10 cellular contexts compared by ENCODE assay signal in genomic region chr1:185281245-185281644, GRCh38. TPM values are rescaled to one million over a fixed set of nuclear protein-coding genes. Genes with fewer than 3 reads are reported as not detected.
DNase-seq lines count a peak whose midpoint lies in the region; ATAC-seq and FAIRE-seq lines count a peak whose summit lies in the region.
"Had no signal": no experiment of that assay in that cellular context is flagged by ENCODE, and none has a peak within 500 bp of the region (broad histone marks: within the 10 kb centered on the region; RNA-seq: fewer than 3 reads in every experiment).

No MANE protein-coding gene starts in this region.

- peak; percentile 96 for ATAC-seq in GM21447 (IDR thresholded peaks at IDR 0.05; ENCODE audit: unreplicated experiment)
- ATAC-seq in HG03432 (IDR thresholded peaks at IDR 0.05; ENCODE audit: unreplicated experiment), result peak; percentile 92
- ATAC-seq in activated naive CD8-positive, alpha-beta T cell treated with anti-CD3 and anti-CD28 coated beads, Interleukin-2, amount 10 ng/mL, durations not matched to agents 7 days and 5 days (ENCODE audit: low read depth), result peak; percentile 89

- DNase-seq in GM18507 (ENCODE audit: extremely low spot score, insufficient read length, low read depth), result peak; percentile 28
- DNase-seq in activated naive CD8-positive, alpha-beta T cell treated with anti-CD3 and anti-CD28 coated beads, Interleukin-2, amount 10 ng/mL, durations not matched to agents 7 days and 5 days, result no peak
- DNase-seq in inferior parietal cortex (ENCODE audit: extremely low spot score), result no peak
- no peak for DNase-seq in RPMI8226
- DNase-seq in iPS-NIHi11 (ENCODE audit: low spot score), result no peak
- DNase-seq in germinal center (ENCODE audit: low spot score), result no peak
- DNase-seq: GDM1 had no signal

- peak; percentile 81 for FAIRE-seq in GM18507 (lab: Jason Lieb, UNC)

- peaks cover 10% of the 10 kb centered on the region for H3K36me3 Mint-ChIP-seq in activated naive CD8-positive, alpha-beta T cell treated with anti-CD3 and anti-CD28 coated beads, Interleukin-2, amount 10 ng/mL, durations not matched to agents 7 days and 5 days

- H3K27ac Mint-ChIP-seq in activated naive CD8-positive, alpha-beta T cell treated with anti-CD3 and anti-CD28 coated beads, Interleukin-2, amount 10 ng/mL, durations not matched to agents 7 days and 5 days, result peak overlapping the region; percentile 76

- POLR2A ChIA-PET in activated naive CD8-positive, alpha-beta T cell treated with anti-CD3 and anti-CD28 coated beads, Interleukin-2, amount 10 ng/mL, durations not matched to agents 7 days and 5 days (lab: Charles Lee), result interaction anchor here (0.7 to 0.9 kb wide), 2 partner anchors 13 to 15 kb away, joined by 4 read pairs; no protein-coding TSS in a partner anchor

- peaks cover 16% of the 10 kb centered on the region for H3K4me1 Mint-ChIP-seq in activated naive CD8-positive, alpha-beta T cell treated with anti-CD3 and anti-CD28 coated beads, Interleukin-2, amount 10 ng/mL, durations not matched to agents 7 days and 5 days

- H3K27me3 Mint-ChIP-seq in activated naive CD8-positive, alpha-beta T cell treated with anti-CD3 and anti-CD28 coated beads, Interleukin-2, amount 10 ng/mL, durations not matched to agents 7 days and 5 days, result no peaks in the 10 kb centered on the region
- H3K27me3 Mint-ChIP-seq: IgD-negative memory B cell had no signal

- H3K9me3 Mint-ChIP-seq in activated naive CD8-positive, alpha-beta T cell treated with anti-CD3 and anti-CD28 coated beads, Interleukin-2, amount 10 ng/mL, durations not matched to agents 7 days and 5 days, result peaks cover 5% of the 10 kb centered on the region
- H3K9me3 Mint-ChIP-seq: IgD-negative memory B cell had no signal

- H3K4me3 Mint-ChIP-seq in activated naive CD8-positive, alpha-beta T cell treated with anti-CD3 and anti-CD28 coated beads, Interleukin-2, amount 10 ng/mL, durations not matched to agents 7 days and 5 days, result peak overlapping the region; percentile 39
- H3K4me3 Mint-ChIP-seq: IgD-negative memory B cell had no signal

RNA-seq across cellular contexts. Expression of gene IVNS1ABP, which starts 35.8 kb away (rescaled TPM):
- total RNA-seq in activated naive CD8-positive, alpha-beta T cell treated with anti-CD3 and anti-CD28 coated beads, Interleukin-2, amount 10 ng/mL, durations not matched to agents 7 days and 5 days, result 100 to 1,000 TPM; 261 to 265 TPM
